In genomic region chr11:66311470-66311964, GRCh38 we compare ENCODE assay signal across 1 cellular context.
TF ChIP-seq lines count a peak whose summit lies in the region.

No MANE protein-coding gene starts in this region.

TF ChIP-seq in K562, 482 proteins besides CTCF, POLR2A, EP300 and RAD21 (continued from another document):
- TF ChIP-seq, protein P1, sequence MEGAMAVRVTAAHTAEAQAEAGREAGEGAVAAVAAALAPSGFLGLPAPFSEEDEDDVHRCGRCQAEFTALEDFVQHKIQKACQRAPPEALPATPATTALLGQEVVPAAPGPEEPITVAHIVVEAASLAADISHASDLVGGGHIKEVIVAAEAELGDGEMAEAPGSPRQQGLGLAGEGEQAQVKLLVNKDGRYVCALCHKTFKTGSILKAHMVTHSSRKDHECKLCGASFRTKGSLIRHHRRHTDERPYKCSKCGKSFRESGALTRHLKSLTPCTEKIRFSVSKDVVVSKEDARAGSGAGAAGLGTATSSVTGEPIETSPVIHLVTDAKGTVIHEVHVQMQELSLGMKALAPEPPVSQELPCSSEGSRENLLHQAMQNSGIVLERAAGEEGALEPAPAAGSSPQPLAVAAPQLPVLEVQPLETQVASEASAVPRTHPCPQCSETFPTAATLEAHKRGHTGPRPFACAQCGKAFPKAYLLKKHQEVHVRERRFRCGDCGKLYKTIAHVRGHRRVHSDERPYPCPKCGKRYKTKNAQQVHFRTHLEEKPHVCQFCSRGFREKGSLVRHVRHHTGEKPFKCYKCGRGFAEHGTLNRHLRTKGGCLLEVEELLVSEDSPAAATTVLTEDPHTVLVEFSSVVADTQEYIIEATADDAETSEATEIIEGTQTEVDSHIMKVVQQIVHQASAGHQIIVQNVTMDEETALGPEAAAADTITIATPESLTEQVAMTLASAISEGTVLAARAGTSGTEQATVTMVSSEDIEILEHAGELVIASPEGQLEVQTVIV (CRISPR knock-in tag; IDR thresholded peaks at IDR 0.05; ENCODE audit: borderline replicate concordance), result no peak
- TF ChIP-seq ZNF584 (CRISPR knock-in tag; IDR thresholded peaks at IDR 0.05; ENCODE audit: low read depth) (no peak), ZNF785 (CRISPR knock-in tag; IDR thresholded peaks at IDR 0.05) (no peak), ZNF398 (CRISPR knock-in tag; IDR thresholded peaks at IDR 0.05) (no peak), ZNF224 (CRISPR knock-in tag; IDR thresholded peaks at IDR 0.05) (peak; percentile 67; the same call in 1 of the 2 replicates), EGR1 (conservative IDR thresholded peaks at IDR 0.05) (no peak), MBD1 (CRISPR knock-in tag; IDR thresholded peaks at IDR 0.05) (peak; percentile 94)
TF ChIP-seq in K562: peak in this region for 10.
